ENCODE assay signal across 13 cellular contexts in the genomic region with DNA sequence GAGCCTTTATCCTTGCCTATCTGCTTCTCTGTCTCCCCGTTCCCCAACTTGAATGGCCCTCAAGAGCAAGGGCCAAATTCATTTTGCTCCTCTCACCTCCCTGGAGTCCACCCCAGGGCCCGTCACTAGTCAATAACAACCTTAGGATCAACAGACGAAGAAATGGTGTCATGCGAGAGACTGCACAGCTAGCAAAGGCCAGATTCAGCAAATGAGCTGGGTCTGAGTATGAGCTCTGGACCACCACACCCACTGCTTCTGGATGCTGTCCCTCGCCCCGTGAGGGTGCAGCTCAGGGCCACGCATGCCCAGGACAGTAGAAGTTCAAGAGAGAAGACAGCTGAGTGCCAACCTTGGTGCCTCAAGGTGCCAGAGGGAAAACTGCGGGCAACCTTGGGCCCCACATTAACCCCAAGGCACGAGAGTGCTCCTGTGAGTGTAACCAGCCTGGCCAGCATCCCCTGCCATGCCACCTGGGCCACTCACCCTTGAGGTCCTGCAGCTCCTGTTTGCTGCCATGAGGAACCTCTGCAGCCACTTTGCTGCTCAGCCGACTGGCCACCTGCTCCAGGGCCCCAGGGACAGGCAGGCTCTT. TPM values are rescaled to one million over a fixed set of nuclear protein-coding genes. Genes with fewer than 3 reads are reported as not detected.
DNase-seq lines count a peak whose midpoint lies in the region; ATAC-seq, FAIRE-seq and TF ChIP-seq lines count a peak whose summit lies in the region.
"Had no signal": no experiment of that assay in that cellular context is flagged by ENCODE, and none has a peak within 500 bp of the region (broad histone marks: within the 10 kb centered on the region; RNA-seq: fewer than 3 reads in every experiment).

No MANE protein-coding gene starts in this region.

- H3K4me1 ChIP-seq in A549 (peaks cover 14% of the 10 kb centered on the region; the same call in 1 of the 3 replicates), GM23248 (ENCODE audit: insufficient read depth) (peaks cover 13% of the 10 kb centered on the region)

- H4K20me1 ChIP-seq in GM23248 (ENCODE audit: insufficient read depth), result no peaks in the 10 kb centered on the region

- H3K4me2 ChIP-seq in A549 (peak overlapping the region; percentile 98), GM23248 (ENCODE audit: unreplicated experiment) (peak overlapping the region; percentile 99)

- no peaks in the 10 kb centered on the region for H3K9me3 Mint-ChIP-seq in activated T-helper 1 cell treated with anti-CD3 and anti-CD28 coated beads, Interleukin-12 subunit alpha, Interleukin-12 subunit beta, Interleukin-2, Interleukin-4 antibody, amounts not matched to agents 30 ng/mL and 10 ng/mL and 1 ng/mL, durations not matched to agents 14 hours and 24 hours and 36 hours
- no peaks in the 10 kb centered on the region for H3K9me3 Mint-ChIP-seq in memory B cell

- H3K9ac ChIP-seq in GM23248, result peak overlapping the region; percentile 94

- DNase-seq in A549 (ENCODE audit: low read depth in 1 of 2, low spot score in 1 of 2) (no peak), GM23248 (peak; percentile 28), memory B cell (ENCODE audit: low spot score in 2 of 2) (no peak), NCI-H2081 treated with DMSO at 0.1 percent for 48 hours (lab: John Stamatoyannopoulos, UW) (no peak), ureter (ENCODE audit: low spot score) (no peak)
- DNase-seq in activated T-helper 1 cell treated with anti-CD3 and anti-CD28 coated beads, Interleukin-12 subunit alpha, Interleukin-12 subunit beta, Interleukin-2, Interleukin-4 antibody, amounts not matched to agents 30 ng/mL and 10 ng/mL and 1 ng/mL, durations not matched to agents 14 hours and 24 hours and 36 hours (ENCODE audit: low spot score), result no peak
- DNase-seq in activated effector memory CD4-positive, alpha-beta T cell treated with anti-CD3 and anti-CD28 coated beads, Interleukin-2, amount 50 U/mL, for 16 hours, result no peak
- DNase-seq: dorsolateral prefrontal cortex; NK-92 treated with Interleukin-12 subunit alpha and Interleukin-12 subunit beta, amount 100 ng/mL, for 24 hours; stimulated activated CD4-positive, alpha-beta T cell treated with anti-CD3 and anti-CD28 coated beads, Interleukin-12 subunit alpha, Interleukin-12 subunit beta, amount 100 ng/mL, for 4 hours had no signal

- TF ChIP-seq POLR2A in A549 (IDR thresholded peaks at IDR 0.05; ENCODE audit: low read length), result no peak

- TF ChIP-seq EP300 in A549 (IDR thresholded peaks at IDR 0.05), result no peak

- no peaks in the 10 kb centered on the region for H3K9me2 ChIP-seq in GM23248 (ENCODE audit: insufficient read depth)

- ATAC-seq in A549, result no peak
- ATAC-seq in memory B cell (ENCODE audit: low read depth), result no peak
- ATAC-seq in GM18870 (IDR thresholded peaks at IDR 0.05; ENCODE audit: unreplicated experiment), result no peak

- peaks cover 62% of the 10 kb centered on the region for H3K79me2 ChIP-seq in GM23248 (ENCODE audit: insufficient read depth)

- H3K27me3 ChIP-seq in GM23248 (replicated peaks; ENCODE audit: insufficient read depth), result no peaks in the 10 kb centered on the region
- H3K27me3 ChIP-seq: dorsolateral prefrontal cortex had no signal

- 92% methylated on average over 6 of the region's 10 CpGs for WGBS in A549 (ENCODE audit: missing lambda C conversion rate)
- WGBS in GM23248 (ENCODE audit: low coverage in 1 of 2, low lambda C conversion rate in 2 of 2, missing lambda C conversion rate in 2 of 2), 2 experiments, result 36 to 39% methylated on average over 10 of the region's 10 CpGs

- no peak overlapping the region; a peak in 1 of 6 replicates for H3K27ac ChIP-seq in A549
- H3K27ac ChIP-seq in GM23248, result no peak overlapping the region
- H3K27ac ChIP-seq: dorsolateral prefrontal cortex had no signal

- H3K9me3 ChIP-seq in A549 (no peaks in the 10 kb centered on the region), GM23248 (ENCODE audit: low read depth) (no peaks in the 10 kb centered on the region)

- no peaks in the 10 kb centered on the region for H3K27me3 Mint-ChIP-seq in activated T-helper 1 cell treated with anti-CD3 and anti-CD28 coated beads, Interleukin-12 subunit alpha, Interleukin-12 subunit beta, Interleukin-2, Interleukin-4 antibody, amounts not matched to agents 30 ng/mL and 10 ng/mL and 1 ng/mL, durations not matched to agents 14 hours and 24 hours and 36 hours (ENCODE audit: insufficient read depth)
- no peaks in the 10 kb centered on the region for H3K27me3 Mint-ChIP-seq in memory B cell

- H3K4me1 Mint-ChIP-seq in activated T-helper 1 cell treated with anti-CD3 and anti-CD28 coated beads, Interleukin-12 subunit alpha, Interleukin-12 subunit beta, Interleukin-2, Interleukin-4 antibody, amounts not matched to agents 30 ng/mL and 10 ng/mL and 1 ng/mL, durations not matched to agents 14 hours and 24 hours and 36 hours (ENCODE audit: low read depth), result peaks cover 34% of the 10 kb centered on the region
- H3K4me1 Mint-ChIP-seq in memory B cell, result peaks cover 24% of the 10 kb centered on the region

- POLR2A ChIA-PET in A549 (lab: Yijun Ruan, JAX), result interaction anchor here (1.3 kb wide), 1 partner anchor 12 kb away, joined by 3 read pairs; the partner anchor contains the start of gene AKAP8L

- peaks cover 5% of the 10 kb centered on the region; the same call in 1 of the 2 replicates for H3K36me3 ChIP-seq in GM23248 (ENCODE audit: low read depth)

- TF ChIP-seq RAD21 in A549 (conservative IDR thresholded peaks at IDR 0.05 in 1 of 2, IDR thresholded peaks at IDR 0.05 in 1 of 2), result no peak

- no peaks in the 10 kb centered on the region for H3F3A ChIP-seq in GM23248 (ENCODE audit: insufficient read depth)

- H3K4me3 ChIP-seq in A549, result no peak overlapping the region; the same call in 2 of the 3 replicates
- H3K4me3 ChIP-seq in GM23248, result peak overlapping the region; percentile 77

- peaks cover 28% of the 10 kb centered on the region for H3K36me3 Mint-ChIP-seq in activated T-helper 1 cell treated with anti-CD3 and anti-CD28 coated beads, Interleukin-12 subunit alpha, Interleukin-12 subunit beta, Interleukin-2, Interleukin-4 antibody, amounts not matched to agents 30 ng/mL and 10 ng/mL and 1 ng/mL, durations not matched to agents 14 hours and 24 hours and 36 hours (ENCODE audit: low read depth)
- peaks cover 18% of the 10 kb centered on the region for H3K36me3 Mint-ChIP-seq in memory B cell

- no peak overlapping the region for H2AFZ ChIP-seq in GM23248

- CTCF ChIA-PET in A549 (lab: Yijun Ruan, JAX), result interaction anchor here (1.0 to 1.8 kb wide), 2 partner anchors 11 to 125 kb away, joined by 3 to 11 read pairs; partner anchors contain the start of gene AKAP8L

- H3K4me3 Mint-ChIP-seq in activated T-helper 1 cell treated with anti-CD3 and anti-CD28 coated beads, Interleukin-12 subunit alpha, Interleukin-12 subunit beta, Interleukin-2, Interleukin-4 antibody, amounts not matched to agents 30 ng/mL and 10 ng/mL and 1 ng/mL, durations not matched to agents 14 hours and 24 hours and 36 hours, result peak overlapping the region; percentile 99
- peak overlapping the region; percentile 60 for H3K4me3 Mint-ChIP-seq in memory B cell

- intact Hi-C loops in activated T-helper 1 cell treated with anti-CD3 and anti-CD28 coated beads, Interleukin-12 subunit alpha, Interleukin-12 subunit beta, Interleukin-2, Interleukin-4 antibody, amounts not matched to agents 30 ng/mL and 10 ng/mL and 1 ng/mL, durations not matched to agents 14 hours and 24 hours and 36 hours (cut with micrococcal nuclease), result no loop called here

- FAIRE-seq in A549 (lab: Jason Lieb, UNC), result no peak
- FAIRE-seq: islet of Langerhans had no signal

- no peak for TF ChIP-seq CTCF in A549 (IDR thresholded peaks at IDR 0.05)

- in situ Hi-C loops in GM23248 (cut with MboI), result no loop called here

- peak overlapping the region; percentile 96 for H3K27ac Mint-ChIP-seq in activated T-helper 1 cell treated with anti-CD3 and anti-CD28 coated beads, Interleukin-12 subunit alpha, Interleukin-12 subunit beta, Interleukin-2, Interleukin-4 antibody, amounts not matched to agents 30 ng/mL and 10 ng/mL and 1 ng/mL, durations not matched to agents 14 hours and 24 hours and 36 hours
- no peak overlapping the region for H3K27ac Mint-ChIP-seq in memory B cell

RNA-seq across cellular contexts. Expression of gene AKAP8L, which starts 11.8 kb away (rescaled TPM):
- 28.4 and 40.3 TPM in 2 replicates for polyA plus RNA-seq in A549 (2011; rRNA removed)
- 20.4 and 21.1 TPM in 2 replicates for polyA plus RNA-seq in A549 (2012; cell fraction: cytosol; rRNA removed)
- polyA plus RNA-seq in A549 (2012; cell fraction: nucleus; rRNA removed), result 101 and 109 TPM in 2 replicates
- 37.6 to 43.3 TPM (median 42.9 TPM) in 3 replicates for polyA plus RNA-seq in A549 (2017; fragmentation: RNase III; extraction: RNeasy Plus Mini Kit Qiagen cat#74134 plus additional on column Dnase treatment)
- polyA minus RNA-seq in A549 (2011; rRNA and poly(A)+ RNA removed), result 51.0 and 58.4 TPM in 2 replicates
- total RNA-seq in GM23248 (2014; rRNA removed; shearing (Covaris generic)), result 37.4 and 38.3 TPM in 2 replicates
- 21.5 and 21.9 TPM in 2 replicates for polyA plus RNA-seq in GM23248 (2016; fragmentation: Nextera tagmentation; extraction: Ambion mirVana)
- total RNA-seq in activated T-helper 1 cell treated with anti-CD3 and anti-CD28 coated beads, Interleukin-12 subunit alpha, Interleukin-12 subunit beta, Interleukin-2, Interleukin-4 antibody, amounts not matched to agents 30 ng/mL and 10 ng/mL and 1 ng/mL, durations not matched to agents 14 hours and 24 hours and 36 hours, result 73.8 and 77.9 TPM in 2 replicates
- 133 TPM for total RNA-seq in ureter

RNA-seq across cellular contexts. Expression of gene WIZ, which starts 19.1 kb away (rescaled TPM):
- 3.7 and 4.6 TPM in 2 replicates for polyA plus RNA-seq in A549 (2011; rRNA removed)
- 12.6 and 19.5 TPM in 2 replicates for polyA plus RNA-seq in A549 (2012; cell fraction: cytosol; rRNA removed)
- 20.7 and 28.9 TPM in 2 replicates for polyA plus RNA-seq in A549 (2012; cell fraction: nucleus; rRNA removed)
- 13.4 to 16.5 TPM (median 15.1 TPM) in 3 replicates for polyA plus RNA-seq in A549 (2017; fragmentation: RNase III; extraction: RNeasy Plus Mini Kit Qiagen cat#74134 plus additional on column Dnase treatment)
- polyA minus RNA-seq in A549 (2011; rRNA and poly(A)+ RNA removed), result 2.2 and 3.3 TPM in 2 replicates
- total RNA-seq in GM23248 (2014; rRNA removed; shearing (Covaris generic)), result 18.8 and 22.0 TPM in 2 replicates
- polyA plus RNA-seq in GM23248 (2016; fragmentation: Nextera tagmentation; extraction: Ambion mirVana), result 6.1 and 6.9 TPM in 2 replicates
- total RNA-seq in activated T-helper 1 cell treated with anti-CD3 and anti-CD28 coated beads, Interleukin-12 subunit alpha, Interleukin-12 subunit beta, Interleukin-2, Interleukin-4 antibody, amounts not matched to agents 30 ng/mL and 10 ng/mL and 1 ng/mL, durations not matched to agents 14 hours and 24 hours and 36 hours, result 37.6 and 38.7 TPM in 2 replicates
- total RNA-seq in ureter, result 42.3 TPM

RNA-seq across cellular contexts. Expression of gene RASAL3, which starts 33.7 kb away (rescaled TPM):
- polyA plus RNA-seq in A549 (2011; rRNA removed) (0.03 TPM in 1 of 2 replicates, not detected in the other), A549 (2017; fragmentation: RNase III; extraction: RNeasy Plus Mini Kit Qiagen cat#74134 plus additional on column Dnase treatment) (not detected in 3 replicates), GM23248 (2016; fragmentation: Nextera tagmentation; extraction: Ambion mirVana) (not detected in 2 replicates)
- 0.03 and 0.26 TPM in 2 replicates for polyA plus RNA-seq in A549 (2012; cell fraction: cytosol; rRNA removed)
- polyA plus RNA-seq in A549 (2012; cell fraction: nucleus; rRNA removed), result 0.05 TPM in 2 replicates
- 0.12 TPM in 1 of 2 replicates, not detected in the other for polyA minus RNA-seq in A549 (2011; rRNA and poly(A)+ RNA removed)
- total RNA-seq in GM23248 (2014; rRNA removed; shearing (Covaris generic)), result not detected in 2 replicates
- 130 and 132 TPM in 2 replicates for total RNA-seq in activated T-helper 1 cell treated with anti-CD3 and anti-CD28 coated beads, Interleukin-12 subunit alpha, Interleukin-12 subunit beta, Interleukin-2, Interleukin-4 antibody, amounts not matched to agents 30 ng/mL and 10 ng/mL and 1 ng/mL, durations not matched to agents 14 hours and 24 hours and 36 hours
- 3.9 TPM for total RNA-seq in ureter

RNA-seq across cellular contexts. Expression of gene PGLYRP2, which starts 48.7 kb away (rescaled TPM):
- polyA plus RNA-seq in A549 (2011; rRNA removed) (not detected in 2 replicates), A549 (2017; fragmentation: RNase III; extraction: RNeasy Plus Mini Kit Qiagen cat#74134 plus additional on column Dnase treatment) (not detected in 3 replicates), GM23248 (2016; fragmentation: Nextera tagmentation; extraction: Ambion mirVana) (not detected in 2 replicates)
- polyA plus RNA-seq in A549 (2012; cell fraction: cytosol; rRNA removed), result not detected in 2 replicates
- polyA plus RNA-seq in A549 (2012; cell fraction: nucleus; rRNA removed), result not detected in 2 replicates
- not detected in 2 replicates for polyA minus RNA-seq in A549 (2011; rRNA and poly(A)+ RNA removed)
- not detected in 2 replicates for total RNA-seq in GM23248 (2014; rRNA removed; shearing (Covaris generic))
- total RNA-seq in activated T-helper 1 cell treated with anti-CD3 and anti-CD28 coated beads, Interleukin-12 subunit alpha, Interleukin-12 subunit beta, Interleukin-2, Interleukin-4 antibody, amounts not matched to agents 30 ng/mL and 10 ng/mL and 1 ng/mL, durations not matched to agents 14 hours and 24 hours and 36 hours, result 0.07 TPM in 1 of 2 replicates, not detected in the other
- total RNA-seq in ureter, result 0.34 TPM
- total RNA-seq: activated CD8-positive, alpha-beta memory T cell treated with anti-CD3 and anti-CD28 coated beads for 36 hours had no signal

RNA-seq across cellular contexts. Expression of gene AKAP8, which starts 51.0 kb away (rescaled TPM):
- polyA plus RNA-seq in A549 (2011; rRNA removed), result 13.5 and 16.2 TPM in 2 replicates
- 13.7 and 15.6 TPM in 2 replicates for polyA plus RNA-seq in A549 (2012; cell fraction: cytosol; rRNA removed)
- 30.6 and 37.9 TPM in 2 replicates for polyA plus RNA-seq in A549 (2012; cell fraction: nucleus; rRNA removed)
- 16.2 to 17.7 TPM (median 17.3 TPM) in 3 replicates for polyA plus RNA-seq in A549 (2017; fragmentation: RNase III; extraction: RNeasy Plus Mini Kit Qiagen cat#74134 plus additional on column Dnase treatment)
- 7.4 and 9.3 TPM in 2 replicates for polyA minus RNA-seq in A549 (2011; rRNA and poly(A)+ RNA removed)
- total RNA-seq in GM23248 (2014; rRNA removed; shearing (Covaris generic)), result 13.4 and 19.7 TPM in 2 replicates
- 14.6 and 14.8 TPM in 2 replicates for polyA plus RNA-seq in GM23248 (2016; fragmentation: Nextera tagmentation; extraction: Ambion mirVana)
- 52.7 and 57.5 TPM in 2 replicates for total RNA-seq in activated T-helper 1 cell treated with anti-CD3 and anti-CD28 coated beads, Interleukin-12 subunit alpha, Interleukin-12 subunit beta, Interleukin-2, Interleukin-4 antibody, amounts not matched to agents 30 ng/mL and 10 ng/mL and 1 ng/mL, durations not matched to agents 14 hours and 24 hours and 36 hours
- 69.7 TPM for total RNA-seq in ureter

Comparison
In these comparisons a context has a peak if more than half of its experiments do, and no peak if none do; other contexts are left out.
1. RNA of gene RASAL3, which starts 33.7 kb away (total RNA-seq): 130 to 132 TPM in activated T-helper 1 cell treated with anti-CD3 and anti-CD28 coated beads, Interleukin-12 subunit alpha, Interleukin-12 subunit beta, Interleukin-2, Interleukin-4 antibody, amounts not matched to agents 30 ng/mL and 10 ng/mL and 1 ng/mL, durations not matched to agents 14 hours and 24 hours and 36 hours; 3.9 TPM in ureter (single experiment) and not detected in GM23248; every median in the first group is over 10 times any median in the second.